12 cellular contexts compared by ENCODE assay signal in genomic region chr9:116157436-116158138, GRCh38. TPM values are rescaled to one million over a fixed set of nuclear protein-coding genes. Genes with fewer than 3 reads are reported as not detected.
DNase-seq lines count a peak whose midpoint lies in the region; ATAC-seq, FAIRE-seq and TF ChIP-seq lines count a peak whose summit lies in the region.
"Had no signal": no experiment of that assay in that cellular context is flagged by ENCODE, and none has a peak within 500 bp of the region (broad histone marks: within the 10 kb centered on the region; RNA-seq: fewer than 3 reads in every experiment).

No MANE protein-coding gene starts in this region.

- peak; percentile 56 for DNase-seq in H7
- no peak for DNase-seq in K562 (ENCODE audit: extremely low read depth in 1 of 4, low spot score in 3 of 4)
- DNase-seq in iPS-NIHi11 (ENCODE audit: low spot score), result peak; percentile 41
- no peak for DNase-seq in NCI-H2081 treated with DMSO at 0.1 percent for 48 hours (lab: John Stamatoyannopoulos, UW)
- no peak for DNase-seq in germinal center (ENCODE audit: low spot score)
- DNase-seq: activated T-cell treated with anti-CD3 and anti-CD28 coated beads, Interleukin-2, amount 50 U/mL, for 4 hours; dermis blood vessel endothelial cell; DND-41 had no signal

- H3K27me3 ChIP-seq in H7 (ENCODE audit: control insufficient read depth, insufficient read depth, low read length) (peaks cover 53% of the 10 kb centered on the region), K562 (ENCODE audit: control insufficient read depth in 2 of 2, insufficient read depth in 2 of 2, low read length in 2 of 2) (peaks cover 7 to 27% of the 10 kb centered on the region in 2 experiments; a peak in 4 of 5 replicates), skeletal muscle tissue (ENCODE audit: control insufficient read depth in 3 of 3, insufficient read depth in 3 of 3, low read length in 3 of 3) (peaks cover 0 to 8% (median 0%) of the 10 kb centered on the region in 3 donors)

- H3K9ac ChIP-seq in K562 (ENCODE audit: insufficient read depth in 1 of 2, low read depth in 2 of 2, low read length in 2 of 2), result no peak overlapping the region
- peak overlapping the region; percentile 66 to 84 (median 84) for H3K9ac ChIP-seq in skeletal muscle tissue (ENCODE audit: low read depth in 1 of 3, low read length in 3 of 3)

- FAIRE-seq in K562 (lab: Jason Lieb, UNC), result no peak

- H3K9me1 ChIP-seq in K562 (ENCODE audit: control insufficient read depth, insufficient read depth, low read length), result no peaks in the 10 kb centered on the region

- no peaks in the 10 kb centered on the region for H4K20me1 ChIP-seq in K562 (replicated peaks; ENCODE audit: control insufficient read depth, insufficient read depth, low read length)

- H3K4me3 ChIP-seq in H7 (ENCODE audit: insufficient read depth, low read depth, low read length) (no peak overlapping the region), K562 (no peak overlapping the region), skeletal muscle tissue (ENCODE audit: low read length in 3 of 3) (peak overlapping the region in 2 of 3 donors; percentile 25 to 72)

- H2AFZ ChIP-seq in K562 (ENCODE audit: low read depth, low read length), result no peak overlapping the region

- no peaks in the 10 kb centered on the region for H3K79me2 ChIP-seq in K562 (ENCODE audit: control insufficient read depth, insufficient read depth, low read length)

- no peak for TF ChIP-seq CTCF in K562 (IDR thresholded peaks at IDR 0.05 in 2 of 3, conservative IDR thresholded peaks at IDR 0.05 in 1 of 3; ENCODE audit: insufficient read depth in 2 of 3, low read depth in 1 of 3, low read length in 3 of 3)

- CTCF ChIA-PET in K562 (lab: Yijun Ruan, JAX; ENCODE audit: low intra/inter-chr PET ratio), result no interaction called here

- H3K9me3 ChIP-seq in K562 (replicated peaks; ENCODE audit: control insufficient read depth, insufficient read depth, low read depth, low read length) (no peaks in the 10 kb centered on the region), skeletal muscle tissue (ENCODE audit: control insufficient read depth in 3 of 3, low read length in 3 of 3) (no peaks in the 10 kb centered on the region)

- TF ChIP-seq POLR2A in K562 (conservative IDR thresholded peaks at IDR 0.05), result no peak

- BruUV-seq in K562 (replicated peaks; lab: Mats Ljungman, UMichigan), result no TSS peak

- peaks cover 0 to 10% of the 10 kb centered on the region in 2 experiments; a peak in 3 of 5 replicates for H3K4me1 ChIP-seq in K562 (replicated peaks in 1 of 2; ENCODE audit: control insufficient read depth in 2 of 2, insufficient read depth in 2 of 2, low read length in 2 of 2)
- peaks cover 20 to 24% (median 23%) of the 10 kb centered on the region in 3 donors for H3K4me1 ChIP-seq in skeletal muscle tissue (ENCODE audit: control insufficient read depth in 3 of 3, insufficient read depth in 3 of 3, low read length in 3 of 3)

- no peak for TF ChIP-seq RAD21 in K562 (CRISPR knock-in tag; conservative IDR thresholded peaks at IDR 0.05 in 1 of 2, IDR thresholded peaks at IDR 0.05 in 1 of 2)

- 0% methylated on average over 6 of the region's 6 CpGs for WGBS in K562 (ENCODE audit: insufficient coverage, low coverage, missing lambda C conversion rate)

- no peak overlapping the region for H3K4me2 ChIP-seq in K562 (ENCODE audit: insufficient read depth, low read length)

- POLR2A ChIA-PET in K562 (lab: Yijun Ruan, JAX), result interaction anchor here (0.6 kb wide), 1 partner anchor 294 kb away, joined by 3 read pairs; no protein-coding TSS in a partner anchor

- intact Hi-C loops in K562 (cut with micrococcal nuclease), result no loop called here

- H3K27ac ChIP-seq in K562 (ENCODE audit: extremely low read depth, low read depth, low read length) (no peak overlapping the region), skeletal muscle tissue (ENCODE audit: low read depth, low read length) (peak overlapping the region; percentile 82)

- H3K36me3 ChIP-seq in H7 (replicated peaks; ENCODE audit: control insufficient read depth, insufficient read depth, low read length) (no peaks in the 10 kb centered on the region), K562 (ENCODE audit: control insufficient read depth, insufficient read depth, low read length) (no peaks in the 10 kb centered on the region), skeletal muscle tissue (ENCODE audit: control insufficient read depth in 3 of 3, insufficient read depth in 3 of 3, low read length in 3 of 3) (no peaks in the 10 kb centered on the region)

- peak; percentile 44; the same call in 2 of the 3 replicates for ATAC-seq in K562
- no peak for ATAC-seq in GM19351 (IDR thresholded peaks at IDR 0.05; ENCODE audit: unreplicated experiment)
- no peak for ATAC-seq in GM18870 (IDR thresholded peaks at IDR 0.05; ENCODE audit: unreplicated experiment)
- ATAC-seq: activated T-cell treated with anti-CD3 and anti-CD28 coated beads, Interleukin-2, amount 50 U/mL, for 4 hours had no signal

- in situ Hi-C loops in K562 (cut with MboI), result loop anchor here (10.0 kb wide), 1 partner anchor 337 kb away; no protein-coding TSS in a partner anchor

- TF ChIP-seq EP300 in K562 (IDR thresholded peaks at IDR 0.05; ENCODE audit: low read length), result no peak

TF ChIP-seq in K562, 482 proteins besides CTCF, POLR2A, EP300 and RAD21 (continues in another document):
- TF ChIP-seq ZNF311 (CRISPR knock-in tag; IDR thresholded peaks at IDR 0.05) (no peak), STAT5B (CRISPR knock-in tag; IDR thresholded peaks at IDR 0.05) (no peak), THAP7 (CRISPR knock-in tag; IDR thresholded peaks at IDR 0.05) (no peak), MLLT1 (IDR thresholded peaks at IDR 0.05) (no peak), HIVEP1 (CRISPR knock-in tag; IDR thresholded peaks at IDR 0.05) (no peak), CHD1 (IDR thresholded peaks at IDR 0.05; ENCODE audit: low read length) (no peak), TFE3 (CRISPR knock-in tag; IDR thresholded peaks at IDR 0.05) (no peak)
- TF ChIP-seq, protein P1, sequence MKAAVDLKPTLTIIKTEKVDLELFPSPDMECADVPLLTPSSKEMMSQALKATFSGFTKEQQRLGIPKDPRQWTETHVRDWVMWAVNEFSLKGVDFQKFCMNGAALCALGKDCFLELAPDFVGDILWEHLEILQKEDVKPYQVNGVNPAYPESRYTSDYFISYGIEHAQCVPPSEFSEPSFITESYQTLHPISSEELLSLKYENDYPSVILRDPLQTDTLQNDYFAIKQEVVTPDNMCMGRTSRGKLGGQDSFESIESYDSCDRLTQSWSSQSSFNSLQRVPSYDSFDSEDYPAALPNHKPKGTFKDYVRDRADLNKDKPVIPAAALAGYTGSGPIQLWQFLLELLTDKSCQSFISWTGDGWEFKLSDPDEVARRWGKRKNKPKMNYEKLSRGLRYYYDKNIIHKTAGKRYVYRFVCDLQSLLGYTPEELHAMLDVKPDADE (conservative IDR thresholded peaks at IDR 0.05; ENCODE audit: control insufficient read depth, low read depth, low read length), result no peak

RNA-seq across cellular contexts. Expression of gene PAPPA, which starts 4.0 kb away (rescaled TPM):
- total RNA-seq in H7 (2014; rRNA removed; shearing (Covaris generic)), result 0.21 and 0.41 TPM in 2 replicates
- total RNA-seq in K562 (2011; cell fraction: chromatin; rRNA removed; ENCODE audit: low replicate concordance), result 0.09 and 0.12 TPM in 2 replicates
- total RNA-seq in K562 (2011; cell fraction: nucleolus; rRNA removed), result under 0.01 TPM in 2 replicates
- 0.08 and 0.15 TPM in 2 replicates for total RNA-seq in K562 (2011; cell fraction: nucleoplasm; rRNA removed)
- 0.09 and 0.12 TPM in 2 replicates for total RNA-seq in K562 (2014; rRNA removed)
- 0.16 and 0.18 TPM in 2 replicates for total RNA-seq in K562 (2014; rRNA removed; fragmentation: Illumina TruSeq; extraction: Trizol)
- total RNA-seq in K562 (2015; rRNA removed; fragmentation: Illumina TruSeq; extraction: Trizol), result 0.14 and 0.19 TPM in 2 replicates
- total RNA-seq in K562 (2021), result 0.13 and 0.20 TPM in 2 replicates
- polyA plus RNA-seq in K562 (2011; rRNA removed), result 0.05 and 0.06 TPM in 2 replicates
- under 0.01 and 0.01 TPM in 2 replicates for polyA plus RNA-seq in K562 (2011; cell fraction: cytosol; rRNA removed)
- polyA plus RNA-seq in K562 (2011; cell fraction: nucleus; rRNA removed), result 0.04 and 0.09 TPM in 2 replicates
- polyA plus RNA-seq in K562 (2012), result 0.17 and 0.36 TPM in 2 replicates
- 0.12 and 0.16 TPM in 2 replicates for polyA plus RNA-seq in K562 (2014; fragmentation: Illumina TruSeq; extraction: Trizol)
- under 1 TPM; 0.10 to 0.11 TPM for polyA plus RNA-seq in K562 (2014; fragmentation: Nextera tagmentation; extraction: Ambion mirVana)
- 0.11 and 0.23 TPM in 2 replicates for polyA plus RNA-seq in K562 (2014; rRNA removed)
- polyA minus RNA-seq in K562 (2011; rRNA and poly(A)+ RNA removed), result 0.03 and 0.07 TPM in 2 replicates
- 0.10 TPM in 1 of 2 replicates, not detected in the other for polyA minus RNA-seq in K562 (2011; cell fraction: cytosol; rRNA and poly(A)+ RNA removed)
- 0.13 and 0.44 TPM in 2 replicates for polyA minus RNA-seq in K562 (2011; cell fraction: nucleus; rRNA and poly(A)+ RNA removed)
- total RNA-seq in skeletal muscle tissue, result 0.52 TPM
- total RNA-seq: T-helper 1 cell treated with Interleukin-12 subunit alpha and Interleukin-12 subunit beta and Interleukin-4 antibody, amounts not matched to agents 30 ng/mL and 1 ng/mL, for 36 hours had no signal

Comparison
In these comparisons a context has a peak if more than half of its experiments do, and no peak if none do; other contexts are left out.
1. DNase-seq: peak in H7 (single experiment) and iPS-NIHi11 (single experiment); none in K562 (0 of 4), NCI-H2081 treated with DMSO at 0.1 percent for 48 hours (single experiment) and germinal center (single experiment).
2. H3K4me3 ChIP-seq: peak in skeletal muscle tissue (2 of 3); none in H7 (single experiment) and K562 (single experiment).
3. H3K9ac ChIP-seq: peak in skeletal muscle tissue (3 of 3); none in K562 (0 of 2).